1 cellular context compared by ENCODE assay signal in the genomic region with DNA sequence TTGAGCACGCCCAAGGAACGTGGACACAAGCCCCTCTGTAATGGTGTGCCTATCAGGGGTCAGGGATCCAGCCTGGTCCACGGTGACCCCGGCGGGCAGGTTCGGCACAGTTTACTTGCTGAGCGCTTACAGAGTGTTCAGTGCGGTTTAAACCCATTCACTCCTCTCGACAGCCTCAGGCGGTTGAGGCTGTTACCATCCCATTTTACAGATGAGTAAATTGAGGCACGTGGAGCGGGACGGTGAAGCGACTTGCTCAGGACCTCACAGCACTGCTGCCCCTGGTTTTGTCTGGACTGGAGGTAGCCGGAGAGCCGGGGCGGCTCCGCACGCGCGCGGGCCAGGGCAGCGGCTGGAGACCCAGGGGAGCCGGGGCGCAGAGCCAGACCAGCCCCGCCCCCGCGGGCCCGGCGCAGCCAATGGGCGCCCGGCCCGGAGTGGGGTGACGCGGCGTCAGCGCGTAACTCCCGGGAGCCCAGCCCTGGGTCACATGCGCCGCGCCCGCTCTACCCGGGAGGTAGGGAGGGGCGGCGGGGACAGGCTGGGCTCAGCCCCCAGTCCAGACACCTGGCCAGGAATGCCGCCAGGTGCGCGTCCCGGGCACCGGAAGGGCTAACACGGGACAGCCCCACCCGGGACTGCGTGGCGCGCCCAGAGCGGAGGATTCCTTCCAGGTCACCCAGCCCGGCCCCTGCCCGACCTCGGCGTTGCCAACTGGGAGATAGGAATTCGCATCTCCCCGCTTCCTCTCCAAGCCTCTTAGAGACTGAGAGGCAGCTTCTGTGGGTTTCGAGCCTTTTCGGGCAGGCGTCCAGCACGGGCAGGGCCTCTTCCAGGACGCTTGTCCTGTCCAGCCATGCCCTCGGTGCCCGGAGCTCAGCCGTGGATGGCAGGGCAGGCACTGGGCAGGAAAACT.
A peak's percentile ranks its signal among the peaks of the same experiment; 100 is the strongest.
TF ChIP-seq lines count a peak whose summit lies in the region.

No MANE protein-coding gene starts in this region.

TF ChIP-seq in HepG2, 621 proteins besides CTCF, POLR2A, EP300 and RAD21 (continued from another document and continues in another):
- TF ChIP-seq GATA4 (IDR thresholded peaks at IDR 0.05; ENCODE audit: borderline replicate concordance, low read depth) (no peak), SP4 (CRISPR knock-in tag; IDR thresholded peaks at IDR 0.05) (peak; percentile 92), SMAD3 (CRISPR knock-in tag; IDR thresholded peaks at IDR 0.05) (peak; percentile 64; the same call in 1 of the 2 replicates), SUZ12 (IDR thresholded peaks at IDR 0.05; ENCODE audit: low read depth, low read length) (no peak), HNF4A (CRISPR knock-in tag; IDR thresholded peaks at IDR 0.05) (peak; percentile 36; the same call in 1 of the 2 replicates), RCOR2 (CRISPR knock-in tag; IDR thresholded peaks at IDR 0.05) (peak; percentile 97), ZNF367 (CRISPR knock-in tag; IDR thresholded peaks at IDR 0.05; ENCODE audit: borderline replicate concordance) (no peak), ZNF205 (CRISPR knock-in tag; IDR thresholded peaks at IDR 0.05) (peak; percentile 90), HDAC1 (CRISPR knock-in tag; IDR thresholded peaks at IDR 0.05) (peak; percentile 77), GTF3A (CRISPR knock-in tag; conservative IDR thresholded peaks at IDR 0.05) (no peak; the same call in 1 of the 2 replicates), ZNF343 (CRISPR knock-in tag; IDR thresholded peaks at IDR 0.05) (peak; percentile 86), PHF20 (CRISPR knock-in tag; IDR thresholded peaks at IDR 0.05) (peak; percentile 45; the same call in 1 of the 2 replicates), ATRX (CRISPR knock-in tag; IDR thresholded peaks at IDR 0.05; ENCODE audit: borderline replicate concordance) (no peak), ZNF672 (CRISPR knock-in tag; IDR thresholded peaks at IDR 0.05) (0 out of 2 replicates have a peak, but pooled peaks have one; percentile 62), FOXJ3 (CRISPR knock-in tag; IDR thresholded peaks at IDR 0.05; ENCODE audit: borderline replicate concordance) (peak; percentile 68; the same call in 1 of the 2 replicates), ZNF3 (CRISPR knock-in tag; IDR thresholded peaks at IDR 0.05) (peak; percentile 94), ZNF20 (CRISPR knock-in tag; IDR thresholded peaks at IDR 0.05) (peak; percentile 65; the same call in 1 of the 2 replicates), ZNF691 (CRISPR knock-in tag; IDR thresholded peaks at IDR 0.05; ENCODE audit: borderline replicate concordance, low read depth) (peak; percentile 81; the same call in 1 of the 2 replicates), SP2 (CRISPR knock-in tag; IDR thresholded peaks at IDR 0.05) (peak; percentile 58), ZNF24 (IDR thresholded peaks at IDR 0.05) (0 out of 2 replicates have a peak, but pooled peaks have one; percentile 17), CENPX (CRISPR knock-in tag; IDR thresholded peaks at IDR 0.05) (no peak), ZNF713 (CRISPR knock-in tag; IDR thresholded peaks at IDR 0.05) (no peak), KLF13 (CRISPR knock-in tag; IDR thresholded peaks at IDR 0.05) (no peak; the same call in 1 of the 2 replicates), SP5 (CRISPR knock-in tag; IDR thresholded peaks at IDR 0.05; ENCODE audit: borderline replicate concordance, low read depth) (no peak; the same call in 1 of the 2 replicates), RFX5 (IDR thresholded peaks at IDR 0.05; ENCODE audit: low read depth, low read length) (no peak), ZNF280B (CRISPR knock-in tag; IDR thresholded peaks at IDR 0.05; ENCODE audit: borderline replicate concordance) (peak; percentile 1; the same call in 1 of the 2 replicates), TFDP2 (CRISPR knock-in tag; IDR thresholded peaks at IDR 0.05) (peak; percentile 39), ZNF576 (CRISPR knock-in tag; IDR thresholded peaks at IDR 0.05) (peak; percentile 58; the same call in 1 of the 2 replicates), MXD3 (CRISPR knock-in tag; IDR thresholded peaks at IDR 0.05) (peak; percentile 74), ZNF83 (CRISPR knock-in tag; IDR thresholded peaks at IDR 0.05; ENCODE audit: borderline replicate concordance) (peak; percentile 53; the same call in 1 of the 2 replicates), SOX13 (IDR thresholded peaks at IDR 0.05) (no peak), SOX13 (CRISPR knock-in tag; conservative IDR thresholded peaks at IDR 0.05 in 1 of 2, IDR thresholded peaks at IDR 0.05 in 1 of 2) (peak in 1 of 2 experiments; percentile 32; a peak in 1 of 4 replicates), ZFP1 (CRISPR knock-in tag; IDR thresholded peaks at IDR 0.05) (0 out of 2 replicates have a peak, but pooled peaks have one; percentile 56), TP53 (CRISPR knock-in tag; conservative IDR thresholded peaks at IDR 0.05) (0 out of 2 replicates have a peak, but pooled peaks have one; percentile 52)
- TF ChIP-seq, protein P1, sequence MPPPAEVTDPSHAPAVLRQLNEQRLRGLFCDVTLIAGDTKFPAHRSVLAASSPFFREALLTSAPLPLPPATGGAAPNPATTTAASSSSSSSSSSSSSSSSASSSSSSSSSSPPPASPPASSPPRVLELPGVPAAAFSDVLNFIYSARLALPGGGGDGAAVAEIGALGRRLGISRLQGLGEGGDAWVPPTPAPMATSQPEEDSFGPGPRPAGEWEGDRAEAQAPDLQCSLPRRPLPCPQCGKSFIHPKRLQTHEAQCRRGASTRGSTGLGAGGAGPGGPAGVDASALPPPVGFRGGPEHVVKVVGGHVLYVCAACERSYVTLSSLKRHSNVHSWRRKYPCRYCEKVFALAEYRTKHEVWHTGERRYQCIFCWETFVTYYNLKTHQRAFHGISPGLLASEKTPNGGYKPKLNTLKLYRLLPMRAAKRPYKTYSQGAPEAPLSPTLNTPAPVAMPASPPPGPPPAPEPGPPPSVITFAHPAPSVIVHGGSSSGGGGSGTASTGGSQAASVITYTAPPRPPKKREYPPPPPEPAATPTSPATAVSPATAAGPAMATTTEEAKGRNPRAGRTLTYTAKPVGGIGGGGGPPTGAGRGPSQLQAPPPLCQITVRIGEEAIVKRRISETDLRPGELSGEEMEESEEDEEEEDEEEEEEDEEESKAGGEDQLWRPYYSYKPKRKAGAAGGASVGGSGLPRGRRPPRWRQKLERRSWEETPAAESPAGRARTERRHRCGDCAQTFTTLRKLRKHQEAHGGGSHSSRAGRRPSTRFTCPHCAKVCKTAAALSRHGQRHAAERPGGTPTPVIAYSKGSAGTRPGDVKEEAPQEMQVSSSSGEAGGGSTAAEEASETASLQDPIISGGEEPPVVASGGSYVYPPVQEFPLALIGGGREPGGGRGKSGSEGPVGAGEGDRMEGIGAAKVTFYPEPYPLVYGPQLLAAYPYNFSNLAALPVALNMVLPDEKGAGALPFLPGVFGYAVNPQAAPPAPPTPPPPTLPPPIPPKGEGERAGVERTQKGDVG (CRISPR knock-in tag; IDR thresholded peaks at IDR 0.05; ENCODE audit: borderline replicate concordance), result 0 out of 2 replicates have a peak, but pooled peaks have one; percentile 84
- TF ChIP-seq, protein P2, sequence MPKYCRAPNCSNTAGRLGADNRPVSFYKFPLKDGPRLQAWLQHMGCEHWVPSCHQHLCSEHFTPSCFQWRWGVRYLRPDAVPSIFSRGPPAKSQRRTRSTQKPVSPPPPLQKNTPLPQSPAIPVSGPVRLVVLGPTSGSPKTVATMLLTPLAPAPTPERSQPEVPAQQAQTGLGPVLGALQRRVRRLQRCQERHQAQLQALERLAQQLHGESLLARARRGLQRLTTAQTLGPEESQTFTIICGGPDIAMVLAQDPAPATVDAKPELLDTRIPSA (CRISPR knock-in tag; IDR thresholded peaks at IDR 0.05; ENCODE audit: borderline replicate concordance), result 0 out of 2 replicates have a peak, but pooled peaks have one; percentile 29
- TF ChIP-seq, protein P3, sequence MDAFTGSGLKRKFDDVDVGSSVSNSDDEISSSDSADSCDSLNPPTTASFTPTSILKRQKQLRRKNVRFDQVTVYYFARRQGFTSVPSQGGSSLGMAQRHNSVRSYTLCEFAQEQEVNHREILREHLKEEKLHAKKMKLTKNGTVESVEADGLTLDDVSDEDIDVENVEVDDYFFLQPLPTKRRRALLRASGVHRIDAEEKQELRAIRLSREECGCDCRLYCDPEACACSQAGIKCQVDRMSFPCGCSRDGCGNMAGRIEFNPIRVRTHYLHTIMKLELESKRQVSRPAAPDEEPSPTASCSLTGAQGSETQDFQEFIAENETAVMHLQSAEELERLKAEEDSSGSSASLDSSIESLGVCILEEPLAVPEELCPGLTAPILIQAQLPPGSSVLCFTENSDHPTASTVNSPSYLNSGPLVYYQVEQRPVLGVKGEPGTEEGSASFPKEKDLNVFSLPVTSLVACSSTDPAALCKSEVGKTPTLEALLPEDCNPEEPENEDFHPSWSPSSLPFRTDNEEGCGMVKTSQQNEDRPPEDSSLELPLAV (CRISPR knock-in tag; conservative IDR thresholded peaks at IDR 0.05; ENCODE audit: low read depth), result peak; percentile 67; the same call in 1 of the 2 replicates
- TF ChIP-seq, protein P4, sequence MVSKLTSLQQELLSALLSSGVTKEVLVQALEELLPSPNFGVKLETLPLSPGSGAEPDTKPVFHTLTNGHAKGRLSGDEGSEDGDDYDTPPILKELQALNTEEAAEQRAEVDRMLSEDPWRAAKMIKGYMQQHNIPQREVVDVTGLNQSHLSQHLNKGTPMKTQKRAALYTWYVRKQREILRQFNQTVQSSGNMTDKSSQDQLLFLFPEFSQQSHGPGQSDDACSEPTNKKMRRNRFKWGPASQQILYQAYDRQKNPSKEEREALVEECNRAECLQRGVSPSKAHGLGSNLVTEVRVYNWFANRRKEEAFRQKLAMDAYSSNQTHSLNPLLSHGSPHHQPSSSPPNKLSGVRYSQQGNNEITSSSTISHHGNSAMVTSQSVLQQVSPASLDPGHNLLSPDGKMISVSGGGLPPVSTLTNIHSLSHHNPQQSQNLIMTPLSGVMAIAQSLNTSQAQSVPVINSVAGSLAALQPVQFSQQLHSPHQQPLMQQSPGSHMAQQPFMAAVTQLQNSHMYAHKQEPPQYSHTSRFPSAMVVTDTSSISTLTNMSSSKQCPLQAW (CRISPR knock-in tag; IDR thresholded peaks at IDR 0.05), result peak; percentile 77; the same call in 1 of the 2 replicates
- TF ChIP-seq, protein P5, sequence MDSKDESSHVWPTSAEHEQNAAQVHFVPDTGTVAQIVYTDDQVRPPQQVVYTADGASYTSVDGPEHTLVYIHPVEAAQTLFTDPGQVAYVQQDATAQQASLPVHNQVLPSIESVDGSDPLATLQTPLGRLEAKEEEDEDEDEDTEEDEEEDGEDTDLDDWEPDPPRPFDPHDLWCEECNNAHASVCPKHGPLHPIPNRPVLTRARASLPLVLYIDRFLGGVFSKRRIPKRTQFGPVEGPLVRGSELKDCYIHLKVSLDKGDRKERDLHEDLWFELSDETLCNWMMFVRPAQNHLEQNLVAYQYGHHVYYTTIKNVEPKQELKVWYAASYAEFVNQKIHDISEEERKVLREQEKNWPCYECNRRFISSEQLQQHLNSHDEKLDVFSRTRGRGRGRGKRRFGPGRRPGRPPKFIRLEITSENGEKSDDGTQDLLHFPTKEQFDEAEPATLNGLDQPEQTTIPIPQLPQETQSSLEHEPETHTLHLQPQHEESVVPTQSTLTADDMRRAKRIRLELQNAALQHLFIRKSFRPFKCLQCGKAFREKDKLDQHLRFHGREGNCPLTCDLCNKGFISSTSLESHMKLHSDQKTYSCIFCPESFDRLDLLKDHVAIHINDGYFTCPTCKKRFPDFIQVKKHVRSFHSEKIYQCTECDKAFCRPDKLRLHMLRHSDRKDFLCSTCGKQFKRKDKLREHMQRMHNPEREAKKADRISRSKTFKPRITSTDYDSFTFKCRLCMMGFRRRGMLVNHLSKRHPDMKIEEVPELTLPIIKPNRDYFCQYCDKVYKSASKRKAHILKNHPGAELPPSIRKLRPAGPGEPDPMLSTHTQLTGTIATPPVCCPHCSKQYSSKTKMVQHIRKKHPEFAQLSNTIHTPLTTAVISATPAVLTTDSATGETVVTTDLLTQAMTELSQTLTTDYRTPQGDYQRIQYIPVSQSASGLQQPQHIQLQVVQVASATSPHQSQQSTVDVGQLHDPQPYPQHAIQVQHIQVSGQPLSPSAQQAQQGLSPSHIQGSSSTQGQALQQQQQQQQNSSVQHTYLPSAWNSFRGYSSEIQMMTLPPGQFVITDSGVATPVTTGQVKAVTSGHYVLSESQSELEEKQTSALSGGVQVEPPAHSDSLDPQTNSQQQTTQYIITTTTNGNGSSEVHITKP (CRISPR knock-in tag; IDR thresholded peaks at IDR 0.05; ENCODE audit: low read depth), result peak; percentile 32; the same call in 1 of the 2 replicates
- TF ChIP-seq, protein P6, sequence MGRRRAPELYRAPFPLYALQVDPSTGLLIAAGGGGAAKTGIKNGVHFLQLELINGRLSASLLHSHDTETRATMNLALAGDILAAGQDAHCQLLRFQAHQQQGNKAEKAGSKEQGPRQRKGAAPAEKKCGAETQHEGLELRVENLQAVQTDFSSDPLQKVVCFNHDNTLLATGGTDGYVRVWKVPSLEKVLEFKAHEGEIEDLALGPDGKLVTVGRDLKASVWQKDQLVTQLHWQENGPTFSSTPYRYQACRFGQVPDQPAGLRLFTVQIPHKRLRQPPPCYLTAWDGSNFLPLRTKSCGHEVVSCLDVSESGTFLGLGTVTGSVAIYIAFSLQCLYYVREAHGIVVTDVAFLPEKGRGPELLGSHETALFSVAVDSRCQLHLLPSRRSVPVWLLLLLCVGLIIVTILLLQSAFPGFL (CRISPR knock-in tag; IDR thresholded peaks at IDR 0.05), result no peak
